ENCODE assay signal across 1 cellular context in the genomic region with DNA sequence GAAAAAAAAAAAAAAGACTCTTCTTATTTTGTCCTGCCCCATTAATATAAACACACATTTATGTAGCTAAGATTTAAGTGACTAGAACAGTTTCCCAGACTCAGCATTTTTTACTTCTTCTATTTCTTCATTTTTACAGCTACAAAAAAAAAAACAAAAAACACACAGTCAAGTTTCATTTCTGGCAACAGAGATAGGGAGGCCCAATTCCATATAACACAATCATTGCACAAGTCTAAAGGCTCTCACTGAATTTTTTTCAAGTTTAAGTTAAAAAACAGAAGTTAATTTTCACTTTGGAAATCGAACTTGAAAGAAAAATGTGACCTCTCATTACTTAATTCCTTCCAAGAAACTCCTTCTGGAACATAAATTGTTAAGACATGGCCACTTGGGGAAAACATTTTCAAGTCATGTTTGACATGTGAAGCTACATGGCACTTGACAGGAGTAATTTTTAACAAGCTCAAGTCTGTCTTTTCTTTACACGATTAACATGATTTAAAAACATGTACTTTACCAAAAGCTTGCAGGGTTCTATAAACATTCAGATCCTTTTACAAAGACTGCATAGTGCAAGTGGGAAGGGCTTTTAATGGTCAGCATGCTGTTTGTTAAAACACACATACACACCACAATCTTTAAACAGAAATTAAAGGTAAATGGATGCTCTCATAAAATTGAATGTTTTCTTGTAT.
TF ChIP-seq lines count a peak whose summit lies in the region.

No MANE protein-coding gene starts in this region.

TF ChIP-seq in IMR-90, 13 proteins besides CTCF, POLR2A, EP300 and RAD21 (continued from another document):
- TF ChIP-seq MAFK (IDR thresholded peaks at IDR 0.05; ENCODE audit: low read depth, low read length), result peak; percentile 90
